8 cellular contexts compared by ENCODE assay signal in the genomic region with DNA sequence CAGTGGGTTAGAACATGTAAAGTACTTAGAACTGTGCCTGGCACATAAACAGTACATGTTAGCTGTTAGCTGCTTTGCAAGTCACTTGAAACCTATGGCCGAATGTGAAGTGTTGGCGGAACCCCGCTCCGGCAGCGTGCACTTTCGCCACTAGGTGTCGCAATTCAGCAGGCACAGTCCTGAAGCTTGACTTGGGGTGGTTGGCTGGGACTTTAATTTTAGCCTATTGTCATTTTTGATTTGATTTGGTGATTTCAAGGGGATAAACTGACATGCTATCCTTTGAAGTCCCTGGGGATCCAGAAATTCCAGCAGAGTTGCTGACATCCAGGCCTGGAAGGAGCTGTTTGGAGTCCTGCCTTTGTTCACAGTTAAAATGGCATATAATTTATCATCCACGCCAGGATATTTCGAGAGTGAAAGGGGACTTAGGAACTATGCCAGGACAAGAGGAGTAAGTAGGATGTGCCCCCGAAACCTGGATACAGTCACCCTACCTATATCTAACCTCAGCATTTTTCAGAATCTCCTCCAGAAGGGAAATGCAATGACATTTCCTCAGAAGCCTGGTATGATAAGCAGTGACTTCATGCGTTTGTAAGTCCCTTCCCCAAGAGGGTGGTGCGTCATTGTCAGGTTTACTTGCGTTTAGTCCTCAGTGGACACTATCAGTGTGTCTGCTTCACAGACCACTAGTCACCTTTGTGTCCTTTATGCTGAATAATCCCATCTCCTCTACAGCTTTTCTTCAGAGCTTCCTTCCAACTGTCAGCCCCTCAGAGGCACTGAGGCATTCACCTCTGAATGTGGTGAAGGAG. TPM values are rescaled to one million over a fixed set of nuclear protein-coding genes. Genes with fewer than 3 reads are reported as not detected.
DNase-seq lines count a peak whose midpoint lies in the region; ATAC-seq and TF ChIP-seq lines count a peak whose summit lies in the region.

No MANE protein-coding gene starts in this region.

- peak; percentile 99 for TF ChIP-seq CTCF in HL-60 (IDR thresholded peaks at IDR 0.05; ENCODE audit: insufficient read depth, low read length)
- peak; percentile 99 for TF ChIP-seq CTCF in mucosa of descending colon (IDR thresholded peaks at IDR 0.05)

- peak; percentile 91 for DNase-seq in G401 (ENCODE audit: low spot score)
- DNase-seq in HL-60 (ENCODE audit: low read depth in 1 of 2, low spot score in 1 of 2), result peak; percentile 54 to 76
- peak; percentile 34 for DNase-seq in NOMO-1 treated with dmso at 0.1 percent for 144 hours (lab: John Stamatoyannopoulos, UW; ENCODE audit: unreplicated experiment)
- DNase-seq in activated CD8-positive, alpha-beta memory T cell treated with anti-CD3 and anti-CD28 coated beads, Interleukin-2, amount 50 U/mL, for 24 hours (ENCODE audit: extremely low read depth), result peak; percentile 60
- DNase-seq in epidermal melanocyte (ENCODE audit: insufficient read length, low spot score), result peak; percentile 96
- peak; percentile 77 to 91 (median 89) for DNase-seq in mucosa of descending colon
- peak; percentile 65 to 75 for DNase-seq in stimulated activated CD8-positive, alpha-beta memory T cell treated with anti-CD3 and anti-CD28 coated beads, Interleukin-4, amount 100 ng/mL, for 4 hours (ENCODE audit: low read depth in 2 of 2, low spot score in 1 of 2)

- in situ Hi-C loops in G401 (cut with HindIII; ENCODE audit: low sequenced_read_pairs), result no loop called here

- no peaks in the 10 kb centered on the region for H3K9me3 ChIP-seq in mucosa of descending colon

- H3K27me3 ChIP-seq in HL-60 (ENCODE audit: insufficient read depth, poor library complexity, severe bottlenecking), result peaks cover 29% of the 10 kb centered on the region

- no peaks in the 10 kb centered on the region for H3K36me3 ChIP-seq in mucosa of descending colon (ENCODE audit: low read depth)

- intact Hi-C loops in mucosa of descending colon (cut with DNase I, micrococcal nuclease), result no loop called here

- ATAC-seq in mucosa of descending colon (peak; percentile 62), GM21423 (IDR thresholded peaks at IDR 0.05; ENCODE audit: unreplicated experiment) (no peak)

- no peaks in the 10 kb centered on the region for H3K4me1 ChIP-seq in mucosa of descending colon (ENCODE audit: low read depth)

- H3K27ac ChIP-seq in HL-60 (replicated peaks), result no peak overlapping the region

- H3K4me3 ChIP-seq in HL-60 (replicated peaks; ENCODE audit: insufficient read depth, low read length) (no peak overlapping the region), mucosa of descending colon (no peak overlapping the region)

RNA-seq across cellular contexts. Expression of a gene that starts 3.5 kb away (rescaled TPM):
- 18.8 and 19.1 TPM in 2 replicates for total RNA-seq in G401 (2014; rRNA removed; shearing (Covaris generic))
- 10 to 100 TPM in 1 of 3 donors, 1 to 10 TPM in 2; 4.7 to 28.4 (median 8.5) TPM for total RNA-seq in mucosa of descending colon

Comparison
In these comparisons a context has a peak if more than half of its experiments do, and no peak if none do; other contexts are left out.
1. DNase-seq: peak in every context shown above with its lines; median percentile 96 in epidermal melanocyte; 91 in G401; 89 in mucosa of descending colon; 70 in stimulated activated CD8-positive, alpha-beta memory T cell treated with anti-CD3 and anti-CD28 coated beads, Interleukin-4, amount 100 ng/mL, for 4 hours; 65 in HL-60; 60 in activated CD8-positive, alpha-beta memory T cell treated with anti-CD3 and anti-CD28 coated beads, Interleukin-2, amount 50 U/mL, for 24 hours; 34 in NOMO-1 treated with dmso at 0.1 percent for 144 hours.